ENCODE assay signal across 13 cellular contexts in genomic region chr2:237931205-237931721, GRCh38. TPM values are rescaled to one million over a fixed set of nuclear protein-coding genes. Genes with fewer than 3 reads are reported as not detected.
DNase-seq lines count a peak whose midpoint lies in the region; ATAC-seq and TF ChIP-seq lines count a peak whose summit lies in the region.
"Had no signal": no experiment of that assay in that cellular context is flagged by ENCODE, and none has a peak within 500 bp of the region (broad histone marks: within the 10 kb centered on the region; RNA-seq: fewer than 3 reads in every experiment).

No MANE protein-coding gene starts in this region.

- no peaks in the 10 kb centered on the region for H3K36me3 ChIP-seq in CD8-positive, alpha-beta T cell (ENCODE audit: insufficient read depth, low read length)

- peak overlapping the region; percentile 44 for H3K4me3 Mint-ChIP-seq in dendritic cell treated with granulocyte-macrophage colony-stimulating factor and Interleukin-4, amounts not matched to agents 40 ng/mL and 50 ng/mL, for 4 days
- H3K4me3 Mint-ChIP-seq in osteocyte (ENCODE audit: unreplicated experiment) = no peak overlapping the region
- H3K4me3 Mint-ChIP-seq in CD8-positive, alpha-beta T cell = no peak overlapping the region
- H3K4me3 Mint-ChIP-seq in nephron progenitor cell = no peak overlapping the region
- H3K4me3 Mint-ChIP-seq: natural killer cell had no signal

- peaks cover 42% of the 10 kb centered on the region for H3K4me1 Mint-ChIP-seq in dendritic cell treated with granulocyte-macrophage colony-stimulating factor and Interleukin-4, amounts not matched to agents 40 ng/mL and 50 ng/mL, for 4 days (ENCODE audit: low read depth)
- H3K4me1 Mint-ChIP-seq in osteocyte (ENCODE audit: unreplicated experiment) (peaks cover 53% of the 10 kb centered on the region), nephron progenitor cell (no peaks in the 10 kb centered on the region)
- H3K4me1 Mint-ChIP-seq in CD8-positive, alpha-beta T cell (ENCODE audit: low read depth) = peaks cover 2% of the 10 kb centered on the region

- H3K36me3 Mint-ChIP-seq in dendritic cell treated with granulocyte-macrophage colony-stimulating factor and Interleukin-4, amounts not matched to agents 40 ng/mL and 50 ng/mL, for 4 days (ENCODE audit: low read depth) = peaks cover 4% of the 10 kb centered on the region
- no peaks in the 10 kb centered on the region for H3K36me3 Mint-ChIP-seq in osteocyte (ENCODE audit: unreplicated experiment)
- H3K36me3 Mint-ChIP-seq in CD8-positive, alpha-beta T cell = no peaks in the 10 kb centered on the region
- H3K36me3 Mint-ChIP-seq in nephron progenitor cell (ENCODE audit: low read depth) = no peaks in the 10 kb centered on the region
- H3K36me3 Mint-ChIP-seq: natural killer cell had no signal

- intact Hi-C loops in dendritic cell treated with granulocyte-macrophage colony-stimulating factor and Interleukin-4, amounts not matched to agents 40 ng/mL and 50 ng/mL, for 4 days (cut with micrococcal nuclease) = loop anchor here (5.0 kb wide), 1 partner anchor 36 kb away; the partner anchor contains the start of gene UBE2F
- intact Hi-C loops in CD8-positive, alpha-beta T cell (cut with DNase I, micrococcal nuclease) = no loop called here

- no peaks in the 10 kb centered on the region for H3K9me3 ChIP-seq in CD8-positive, alpha-beta T cell (ENCODE audit: low read length)

- peaks cover 27% of the 10 kb centered on the region for H3K27me3 Mint-ChIP-seq in dendritic cell treated with granulocyte-macrophage colony-stimulating factor and Interleukin-4, amounts not matched to agents 40 ng/mL and 50 ng/mL, for 4 days
- H3K27me3 Mint-ChIP-seq in osteocyte (ENCODE audit: unreplicated experiment) (no peaks in the 10 kb centered on the region), nephron progenitor cell (ENCODE audit: low read depth, poor library complexity) (peaks cover 12% of the 10 kb centered on the region)
- peaks cover 2% of the 10 kb centered on the region for H3K27me3 Mint-ChIP-seq in CD8-positive, alpha-beta T cell (ENCODE audit: low read depth)

- H3K4me1 ChIP-seq in CD8-positive, alpha-beta T cell (ENCODE audit: insufficient read depth, low read length) = no peaks in the 10 kb centered on the region

- peaks cover 15% of the 10 kb centered on the region for H3K9me3 Mint-ChIP-seq in dendritic cell treated with granulocyte-macrophage colony-stimulating factor and Interleukin-4, amounts not matched to agents 40 ng/mL and 50 ng/mL, for 4 days
- no peaks in the 10 kb centered on the region for H3K9me3 Mint-ChIP-seq in osteocyte (ENCODE audit: unreplicated experiment)
- H3K9me3 Mint-ChIP-seq in CD8-positive, alpha-beta T cell = no peaks in the 10 kb centered on the region
- H3K9me3 Mint-ChIP-seq in nephron progenitor cell = peaks cover 14% of the 10 kb centered on the region
- H3K9me3 Mint-ChIP-seq: natural killer cell had no signal

- H3K27ac Mint-ChIP-seq in dendritic cell treated with granulocyte-macrophage colony-stimulating factor and Interleukin-4, amounts not matched to agents 40 ng/mL and 50 ng/mL, for 4 days = peak overlapping the region; percentile 82
- peak overlapping the region; percentile 91 for H3K27ac Mint-ChIP-seq in osteocyte (ENCODE audit: unreplicated experiment)
- no peak overlapping the region for H3K27ac Mint-ChIP-seq in CD8-positive, alpha-beta T cell
- no peak overlapping the region for H3K27ac Mint-ChIP-seq in nephron progenitor cell
- H3K27ac Mint-ChIP-seq: natural killer cell had no signal

- no peak for ATAC-seq in CD8-positive, alpha-beta T cell
- no peak for ATAC-seq in GM21528 (IDR thresholded peaks at IDR 0.05; ENCODE audit: low FRiP score, unreplicated experiment)
- no peak for ATAC-seq in left lobe of liver
- ATAC-seq: natural killer cell had no signal

- no peak for TF ChIP-seq CTCF in osteocyte (IDR thresholded peaks at IDR 0.05)
- no peak for TF ChIP-seq CTCF in CD8-positive, alpha-beta T cell (IDR thresholded peaks at IDR 0.05)
- TF ChIP-seq CTCF in nephron progenitor cell (IDR thresholded peaks at IDR 0.05) = no peak

- H3K27me3 ChIP-seq in CD8-positive, alpha-beta T cell (ENCODE audit: insufficient read depth, low read length) = no peaks in the 10 kb centered on the region
- H3K27me3 ChIP-seq: dorsolateral prefrontal cortex had no signal

- DNase-seq in CD1c-positive myeloid dendritic cell (ENCODE audit: extremely low spot score) (peak; percentile 80), NOMO-1 (lab: John Stamatoyannopoulos, UW; ENCODE audit: unreplicated experiment in 2 of 2) (peak; percentile 39 to 79), osteocyte (ENCODE audit: extremely low spot score, unreplicated experiment) (no peak), left lobe of liver (ENCODE audit: low spot score) (no peak), nephron progenitor cell (no peak)
- no peak for DNase-seq in CD8-positive, alpha-beta T cell
- DNase-seq: COR-L47; natural killer cell; stimulated activated CD4-positive, alpha-beta T cell treated with anti-CD3 and anti-CD28 coated beads, Interleukin-15, amount 100 ng/mL, for 24 hours had no signal

- H3K27ac ChIP-seq in CD8-positive, alpha-beta T cell (ENCODE audit: low read depth, low read length) = no peak overlapping the region
- H3K27ac ChIP-seq: VCaP had no signal

- no peak overlapping the region for H3K4me3 ChIP-seq in CD8-positive, alpha-beta T cell (ENCODE audit: low read depth, low read length)
- H3K4me3 ChIP-seq: dorsolateral prefrontal cortex had no signal

- CTCF ChIA-PET in CD8-positive, alpha-beta T cell (lab: Charles Lee) = interaction anchor here (1.2 kb wide), 1 partner anchor 23 kb away, joined by 3 read pairs; no protein-coding TSS in a partner anchor

- POLR2A ChIA-PET in CD8-positive, alpha-beta T cell (lab: Charles Lee) = no interaction called here

RNA-seq across cellular contexts. Expression of gene UBE2F, which starts 35.6 kb away (rescaled TPM):
- 54.3 and 56.5 TPM in 2 replicates for total RNA-seq in osteocyte
- total RNA-seq in CD8-positive, alpha-beta T cell = 10 to 100 TPM; 16.5 to 18.4 TPM
- total RNA-seq in left lobe of liver = 29.3 TPM

Comparison
In these comparisons a context has a peak if more than half of its experiments do, and no peak if none do; other contexts are left out.
1. DNase-seq: peak in CD1c-positive myeloid dendritic cell (single experiment) and NOMO-1 (2 of 2); none in osteocyte (single experiment), CD8-positive, alpha-beta T cell (0 of 7), left lobe of liver (single experiment) and nephron progenitor cell (single experiment).
2. H3K27ac Mint-ChIP-seq: peak in dendritic cell treated with granulocyte-macrophage colony-stimulating factor and Interleukin-4, amounts not matched to agents 40 ng/mL and 50 ng/mL, for 4 days (single experiment) and osteocyte (single experiment); none in CD8-positive, alpha-beta T cell (single experiment) and nephron progenitor cell (single experiment).